9 cellular contexts compared by ENCODE assay signal in genomic region chr14:21106506-21107359, GRCh38. TPM values are rescaled to one million over a fixed set of nuclear protein-coding genes. Genes with fewer than 3 reads are reported as not detected.
DNase-seq lines count a peak whose midpoint lies in the region; ATAC-seq and TF ChIP-seq lines count a peak whose summit lies in the region.
"Had no signal": no experiment of that assay in that cellular context is flagged by ENCODE, and none has a peak within 500 bp of the region (broad histone marks: within the 10 kb centered on the region; RNA-seq: fewer than 3 reads in every experiment).

No MANE protein-coding gene starts in this region.

- intact Hi-C loops in left ventricle myocardium inferior (cut with micrococcal nuclease) = no loop called here

- H3K9ac ChIP-seq in rectal smooth muscle tissue (ENCODE audit: low read length) = peak overlapping the region; percentile 24

- H3K27ac ChIP-seq in left ventricle myocardium inferior (replicated peaks) (peak overlapping the region; percentile 99), rectal smooth muscle tissue (ENCODE audit: low read depth, low read length) (no peak overlapping the region)

- H3K9me3 ChIP-seq in left ventricle myocardium inferior (replicated peaks) = no peaks in the 10 kb centered on the region

- H3K36me3 ChIP-seq in left ventricle myocardium inferior = no peaks in the 10 kb centered on the region
- H3K36me3 ChIP-seq in rectal smooth muscle tissue (ENCODE audit: control insufficient read depth, insufficient read depth, low read length) = no peaks in the 10 kb centered on the region

- peak overlapping the region; percentile 41 for H3K4me3 ChIP-seq in left ventricle myocardium inferior
- H3K4me3 ChIP-seq in rectal smooth muscle tissue (ENCODE audit: low read length) = peak overlapping the region; percentile 23

- ATAC-seq in GM18511 (IDR thresholded peaks at IDR 0.05; ENCODE audit: unreplicated experiment) = no peak

- TF ChIP-seq CTCF in left ventricle myocardium inferior (IDR thresholded peaks at IDR 0.05; ENCODE audit: borderline replicate concordance) = peak; percentile 97

- peaks cover 47% of the 10 kb centered on the region for H3K4me1 ChIP-seq in left ventricle myocardium inferior
- peaks cover 15% of the 10 kb centered on the region for H3K4me1 ChIP-seq in rectal smooth muscle tissue (ENCODE audit: control insufficient read depth, insufficient read depth, low read length)

- no peaks in the 10 kb centered on the region for H3K27me3 ChIP-seq in left ventricle myocardium inferior (ENCODE audit: low read depth)
- H3K27me3 ChIP-seq in rectal smooth muscle tissue (ENCODE audit: control insufficient read depth, insufficient read depth, low read length) = no peaks in the 10 kb centered on the region

- DNase-seq in GDM1 (lab: John Stamatoyannopoulos, UW) (peak; percentile 61), NCI-H128 (lab: John Stamatoyannopoulos, UW; ENCODE audit: unreplicated experiment) (peak; percentile 53), T follicular helper cell (ENCODE audit: low read depth) (peak; percentile 64), amniotic stem cell (lab: John Stamatoyannopoulos, UW) (peak; percentile 53), left ventricle myocardium inferior (peak; percentile 83), GOT3 (lab: John Stamatoyannopoulos, UW) (no peak)

RNA-seq across cellular contexts. Expression of gene TMEM253, which starts 5.9 kb away (rescaled TPM):
- 0.19 TPM for total RNA-seq in left ventricle myocardium inferior

RNA-seq across cellular contexts. Expression of gene ZNF219, which starts 8.3 kb away (rescaled TPM):
- total RNA-seq in left ventricle myocardium inferior = 44.9 TPM

RNA-seq across cellular contexts. Expression of gene ARHGEF40, which starts 36.6 kb away (rescaled TPM):
- total RNA-seq in left ventricle myocardium inferior = 21.3 TPM

RNA-seq across cellular contexts. Expression of gene RNASE8, which starts 49.1 kb away (rescaled TPM):
- total RNA-seq in left ventricle myocardium inferior = not detected
- total RNA-seq: mononuclear cell had no signal

RNA-seq across cellular contexts. Expression of gene OR5AU1, which starts 49.1 kb away (rescaled TPM):
- not detected for total RNA-seq in left ventricle myocardium inferior
- total RNA-seq: mononuclear cell had no signal
